Comparison of ENCODE assay signal across 19 cellular contexts in genomic region chr6:134689177-134689576, GRCh38.
DNase-seq lines count a peak whose midpoint lies in the region; ATAC-seq and TF ChIP-seq lines count a peak whose summit lies in the region.
"Had no signal": no experiment of that assay in that cellular context is flagged by ENCODE, and none has a peak within 500 bp of the region (broad histone marks: within the 10 kb centered on the region; RNA-seq: fewer than 3 reads in every experiment).

No MANE protein-coding gene starts in this region.

- no peaks in the 10 kb centered on the region for H3K27me3 ChIP-seq in RWPE2 (ENCODE audit: insufficient read depth, poor library complexity, severe bottlenecking)
- H3K27me3 ChIP-seq in gastrocnemius medialis, result no peaks in the 10 kb centered on the region

- no peak for TF ChIP-seq POLR2A in gastrocnemius medialis (IDR thresholded peaks at IDR 0.05)

- DNase-seq in RWPE2 (ENCODE audit: low spot score) (no peak), epithelial cell of esophagus (ENCODE audit: low read depth) (peak; percentile 25), medulla oblongata (ENCODE audit: extremely low spot score) (peak; percentile 93), gastrocnemius medialis (peak; percentile 20 to 51), glomerular visceral epithelial cell (ENCODE audit: extremely low spot score) (no peak), NCI-H1417 treated with DMSO at 0.1 percent for 48 hours (lab: John Stamatoyannopoulos, UW) (no peak)
- DNase-seq: activated CD4-positive, alpha-beta T cell treated with anti-CD3 and anti-CD28 coated beads, Interleukin-2, amount 50 U/mL, for 48 hours; activated naive CD4-positive, alpha-beta T cell; activated T-cell treated with anti-CD3 and anti-CD28 coated beads for 4 hours; aorta; H9; naive thymus-derived CD4-positive, alpha-beta T cell; NCI-H187 had no signal

- H3K27ac ChIP-seq in RWPE2 (ENCODE audit: poor library complexity, severe bottlenecking) (peak overlapping the region; percentile 20), gastrocnemius medialis (peak overlapping the region; percentile 50 to 74 (median 56))
- H3K27ac ChIP-seq: SK-N-MC had no signal

- H3K9me3 ChIP-seq in RWPE2 (ENCODE audit: severe bottlenecking), result no peaks in the 10 kb centered on the region
- H3K9me3 ChIP-seq in gastrocnemius medialis, result no peaks in the 10 kb centered on the region

- H3K4me1 ChIP-seq in RWPE2 (ENCODE audit: insufficient read depth, poor library complexity, severe bottlenecking) (peaks cover 16% of the 10 kb centered on the region), gastrocnemius medialis (peaks cover 4 to 14% of the 10 kb centered on the region in 2 donors)

- intact Hi-C loops in gastrocnemius medialis (cut with DNase I; ENCODE audit: low total_unique reads), result loop anchor here (2.0 to 10.0 kb wide), 2 partner anchors 136 to 532 kb away; no protein-coding TSS in a partner anchor

- ATAC-seq in RWPE2 (ENCODE audit: low read depth) (0 out of 3 replicates have a peak, but pooled peaks have one; percentile 20), gastrocnemius medialis (peak; percentile 86 to 97), GM21528 (IDR thresholded peaks at IDR 0.05; ENCODE audit: low FRiP score, unreplicated experiment) (no peak), HG03280 (IDR thresholded peaks at IDR 0.05; ENCODE audit: unreplicated experiment) (no peak)
- ATAC-seq: naive thymus-derived CD4-positive, alpha-beta T cell; Panc1; WTC11 had no signal

- TF ChIP-seq CTCF in RWPE2 (IDR thresholded peaks at IDR 0.05; ENCODE audit: poor library complexity, severe bottlenecking), result no peak
- TF ChIP-seq CTCF in epithelial cell of esophagus (IDR thresholded peaks at IDR 0.05; ENCODE audit: insufficient read depth, low read depth, low read length, missing control alignments), result no peak
- TF ChIP-seq CTCF in gastrocnemius medialis (IDR thresholded peaks at IDR 0.05 in 4 of 5, conservative IDR thresholded peaks at IDR 0.05 in 1 of 5), result no peak

- H3K36me3 ChIP-seq in RWPE2 (ENCODE audit: low read depth) (no peaks in the 10 kb centered on the region), gastrocnemius medialis (no peaks in the 10 kb centered on the region)

- in situ Hi-C loops in gastrocnemius medialis (cut with MboI; ENCODE audit: low sequenced_read_pairs in 4 of 4), result no loop called here

- H3K4me3 ChIP-seq in RWPE2 (ENCODE audit: severe bottlenecking), result no peak overlapping the region
- no peak overlapping the region for H3K4me3 ChIP-seq in epithelial cell of esophagus (ENCODE audit: low read length)
- H3K4me3 ChIP-seq in gastrocnemius medialis, result peak overlapping the region in 1 of 4 donors; percentile 8
- H3K4me3 ChIP-seq: lung, SK-N-MC had no signal

Comparison
In these comparisons a context has a peak if more than half of its experiments do, and no peak if none do; other contexts are left out.
1. ATAC-seq: peak in RWPE2 (single experiment) and gastrocnemius medialis (2 of 2); none in GM21528 (single experiment) and HG03280 (single experiment).
2. DNase-seq: peak in epithelial cell of esophagus (single experiment), medulla oblongata (single experiment) and gastrocnemius medialis (2 of 2); none in RWPE2 (single experiment), glomerular visceral epithelial cell (single experiment) and NCI-H1417 treated with DMSO at 0.1 percent for 48 hours (single experiment).